7 cellular contexts compared by ENCODE assay signal in the genomic region with DNA sequence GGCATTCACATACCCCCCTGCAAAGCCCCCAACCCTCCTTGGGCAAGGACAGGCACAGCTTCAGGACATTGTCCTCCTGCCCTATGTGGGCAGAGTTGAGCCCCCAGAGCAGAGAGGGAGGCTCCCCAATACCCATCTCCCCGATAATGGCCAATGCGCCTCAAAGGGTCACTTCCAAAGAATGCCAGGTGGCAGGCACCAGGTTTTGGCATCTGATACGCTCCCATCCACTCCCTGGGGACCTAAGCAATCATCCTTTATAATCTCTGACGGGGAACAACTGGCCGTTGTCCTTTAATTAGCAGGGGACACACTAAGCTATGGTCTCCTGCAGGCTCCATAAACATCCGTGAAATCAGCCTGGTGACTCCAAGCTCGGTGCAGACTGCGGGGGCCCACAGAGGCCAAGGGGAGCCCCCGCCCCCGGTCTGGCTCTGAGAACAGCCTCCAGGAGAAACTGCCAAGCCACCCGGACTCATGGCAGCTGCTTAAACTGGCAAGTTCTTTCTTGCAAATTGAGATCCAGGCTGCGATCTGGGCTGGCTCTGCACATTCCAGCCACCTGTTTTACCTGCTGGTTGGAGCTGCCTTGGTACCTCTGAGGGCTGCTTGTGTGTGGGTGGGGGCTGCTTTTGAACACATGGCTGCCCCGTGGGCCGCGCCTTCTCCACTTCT.
DNase-seq lines count a peak whose midpoint lies in the region; ATAC-seq and TF ChIP-seq lines count a peak whose summit lies in the region.
"Not testable (repeated sequence)": the region's sequence is repeated elsewhere in the genome, so short reads cannot be mapped to it uniquely, and the experiment has no call there.

No MANE protein-coding gene starts in this region.

- peak overlapping the region; percentile 64 for H3K18ac ChIP-seq in neuronal stem cell (ENCODE audit: low read length)

- H4K91ac ChIP-seq in neuronal stem cell (ENCODE audit: low read depth, low read length, poor library complexity): not testable (repeated sequence)

- H3K4me1 ChIP-seq in BLaER1 treated with 17β-estradiol and CSF1 and Interleukin-3, amounts not matched to agents 10 nM and 100 nM: peaks cover 20 to 59% (median 49%) of the 10 kb centered on the region in 10 experiments
- peaks cover 0 to 19% of the 10 kb centered on the region in 2 donors for H3K4me1 ChIP-seq in neuronal stem cell (ENCODE audit: control insufficient read depth in 2 of 2, insufficient read depth in 1 of 2, low read depth in 1 of 2, low read length in 2 of 2)

- H3K9me3 ChIP-seq in BLaER1 treated with 17β-estradiol and CSF1 and Interleukin-3, amounts not matched to agents 10 nM and 100 nM (replicated peaks in 1 of 11); neuronal stem cell (replicated peaks in 1 of 2; ENCODE audit: control insufficient read depth in 2 of 2, insufficient read depth in 1 of 2, low read depth in 1 of 2, low read length in 2 of 2): not testable (repeated sequence)

- H3K23ac ChIP-seq in neuronal stem cell (ENCODE audit: low read depth, low read length, poor library complexity): not testable (repeated sequence)

- TF ChIP-seq CTCF in brain (conservative IDR thresholded peaks at IDR 0.05): not testable (repeated sequence)

- H3K36me3 ChIP-seq in BLaER1 treated with 17β-estradiol and CSF1 and Interleukin-3, amounts not matched to agents 10 nM and 100 nM; neuronal stem cell (replicated peaks in 1 of 2; ENCODE audit: control insufficient read depth in 2 of 2, insufficient read depth in 2 of 2, low read length in 2 of 2): not testable (repeated sequence)

- H2BK5ac ChIP-seq in neuronal stem cell (ENCODE audit: low read length): not testable (repeated sequence)

- not testable (repeated sequence) for H3K9ac ChIP-seq in BLaER1 treated with 17β-estradiol and CSF1 and Interleukin-3, amounts not matched to agents 10 nM and 100 nM; neuronal stem cell (ENCODE audit: low read depth, low read length, poor library complexity)

- not testable (repeated sequence) for H2AK5ac ChIP-seq in neuronal stem cell (ENCODE audit: low read depth, low read length)

- H2BK12ac ChIP-seq in neuronal stem cell (ENCODE audit: low read length): not testable (repeated sequence)

- H3K36me3 Mint-ChIP-seq in brain: not testable (repeated sequence)

- H2AFZ ChIP-seq in neuronal stem cell (ENCODE audit: low read length): not testable (repeated sequence)

- no CpG with 5 or more reads among the region's 15 CpGs for whole genome bisulfite sequencing in neuronal stem cell (ENCODE audit: extremely low coverage in 2 of 2, insufficient read length in 2 of 2, insufficient replicate concordance in 1 of 2), 2 donors

- H3K9me3 Mint-ChIP-seq in brain: not testable (repeated sequence)

- H3K4me1 Mint-ChIP-seq in brain: peaks cover 67% of the 10 kb centered on the region

- not testable (repeated sequence) for H3K4ac ChIP-seq in neuronal stem cell (ENCODE audit: low read length)

- not testable (repeated sequence) for H4K20me1 ChIP-seq in BLaER1 treated with 17β-estradiol and CSF1 and Interleukin-3, amounts not matched to agents 10 nM and 100 nM

- ATAC-seq in esophagus mucosa: peak; percentile 64

- not testable (repeated sequence) for H3K79me1 ChIP-seq in neuronal stem cell (ENCODE audit: low read depth, low read length)

- peak overlapping the region; percentile 50 to 84 (median 73); a peak in 19 of 22 replicates for H3K4me2 ChIP-seq in BLaER1 treated with 17β-estradiol and CSF1 and Interleukin-3, amounts not matched to agents 10 nM and 100 nM
- not testable (repeated sequence) for H3K4me2 ChIP-seq in neuronal stem cell (ENCODE audit: insufficient read depth, low read length, poor library complexity, severe bottlenecking)

- H4K8ac ChIP-seq in neuronal stem cell (ENCODE audit: low read depth, low read length): not testable (repeated sequence)

- not testable (repeated sequence) for H2BK120ac ChIP-seq in neuronal stem cell (ENCODE audit: low read depth, low read length)

- H3K27me3 Mint-ChIP-seq in brain: not testable (repeated sequence)

- peak overlapping the region in 1 of 5 experiments; percentile 1 for H3K4me3 Mint-ChIP-seq in brain

- DNase-seq in NCI-H2081 (lab: John Stamatoyannopoulos, UW) (peak; percentile 8 to 21), NCI-H446 treated with DMSO at 0.1 percent for 48 hours (lab: John Stamatoyannopoulos, UW) (peak; percentile 76), NCI-H82 treated with DMSO at 0.1 percent for 48 hours (lab: John Stamatoyannopoulos, UW; ENCODE audit: unreplicated experiment) (peak; percentile 48)
- not testable (repeated sequence) for DNase-seq in neuronal stem cell (ENCODE audit: low spot score)

- H3K27ac ChIP-seq in BLaER1 treated with 17β-estradiol and CSF1 and Interleukin-3, amounts not matched to agents 10 nM and 100 nM; neuronal stem cell (replicated peaks; ENCODE audit: low read length): not testable (repeated sequence)

- H3K27ac Mint-ChIP-seq in brain: peak overlapping the region in 4 of 5 experiments; percentile 9 to 86 (median 69)

- H3K27me3 ChIP-seq in BLaER1 treated with 17β-estradiol and CSF1 and Interleukin-3, amounts not matched to agents 10 nM and 100 nM; neuronal stem cell (ENCODE audit: control insufficient read depth in 3 of 3, insufficient read depth in 3 of 3, low read depth in 1 of 3, low read length in 3 of 3): not testable (repeated sequence)

- not testable (repeated sequence) for H3K4me3 ChIP-seq in BLaER1 treated with 17β-estradiol and CSF1 and Interleukin-3, amounts not matched to agents 10 nM and 100 nM; neuronal stem cell (ENCODE audit: low read length in 2 of 2)

- not testable (repeated sequence) for H3K14ac ChIP-seq in neuronal stem cell (ENCODE audit: low read length)

- peak overlapping the region; percentile 17 for H2BK15ac ChIP-seq in neuronal stem cell (ENCODE audit: low read length)
